In the genomic region with DNA sequence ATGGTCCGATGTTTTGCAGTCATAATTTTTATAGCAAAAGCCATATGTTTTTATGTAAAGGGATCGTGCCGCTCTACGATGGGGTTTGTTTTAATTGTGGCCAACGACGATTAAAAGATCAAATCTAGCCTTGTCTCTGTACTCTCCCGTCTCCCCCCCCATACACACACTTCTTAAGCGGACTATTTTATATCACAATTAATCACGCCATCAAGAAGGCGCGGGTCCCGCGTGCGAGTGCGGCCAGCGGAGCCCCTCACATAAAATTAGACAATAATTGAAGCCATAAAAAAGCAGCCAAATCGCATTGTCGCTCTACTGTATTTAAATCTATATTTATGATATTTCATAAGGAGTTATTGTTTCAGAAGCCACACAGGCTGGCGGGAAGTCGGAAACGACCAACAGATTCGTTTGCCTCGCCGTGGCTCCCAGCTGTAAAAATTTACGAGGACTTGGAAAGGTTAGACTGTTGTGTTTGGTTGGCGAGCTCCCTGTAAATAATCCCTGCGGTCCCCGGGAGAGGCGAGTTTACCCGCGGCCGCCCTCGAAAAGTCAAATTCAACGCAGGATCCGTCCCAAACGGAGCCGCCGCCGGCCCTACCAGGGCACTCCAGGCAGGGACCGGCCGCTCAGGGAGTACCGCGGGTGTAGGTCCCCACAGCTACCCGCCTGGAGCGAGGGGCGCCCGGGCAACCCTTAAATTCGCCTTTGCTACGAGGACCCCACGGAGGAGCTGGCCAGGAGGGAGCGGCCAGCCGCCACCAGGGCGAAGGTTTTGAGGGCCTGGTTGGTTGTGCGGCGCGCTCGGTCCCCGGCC, we compare ENCODE assay signal across 10 cellular contexts. TPM values are rescaled to one million over a fixed set of nuclear protein-coding genes. Genes with fewer than 3 reads are reported as not detected.
A peak's percentile ranks its signal among the peaks of the same experiment; 100 is the strongest.
DNase-seq lines count a peak whose midpoint lies in the region; ATAC-seq and TF ChIP-seq lines count a peak whose summit lies in the region.
"Had no signal": no experiment of that assay in that cellular context is flagged by ENCODE, and none has a peak within 500 bp of the region (broad histone marks: within the 10 kb centered on the region; RNA-seq: fewer than 3 reads in every experiment).

No MANE protein-coding gene starts in this region.

- no peaks in the 10 kb centered on the region for H3K36me3 ChIP-seq in upper lobe of right lung

- H3K27me3 Mint-ChIP-seq in activated naive CD8-positive, alpha-beta T cell treated with anti-CD3 and anti-CD28 coated beads for 36 hours: peaks cover 93% of the 10 kb centered on the region
- H3K27me3 Mint-ChIP-seq in memory B cell: peaks cover 18% of the 10 kb centered on the region

- no peak overlapping the region for H3K27ac ChIP-seq in upper lobe of right lung

- peaks cover 28% of the 10 kb centered on the region for H3K4me1 ChIP-seq in upper lobe of right lung

- H3K36me3 Mint-ChIP-seq in activated naive CD8-positive, alpha-beta T cell treated with anti-CD3 and anti-CD28 coated beads for 36 hours: no peaks in the 10 kb centered on the region
- H3K36me3 Mint-ChIP-seq in memory B cell: no peaks in the 10 kb centered on the region

- no peaks in the 10 kb centered on the region for H3K9me3 ChIP-seq in upper lobe of right lung

- ATAC-seq in memory B cell (ENCODE audit: low read depth): no peak
- ATAC-seq in upper lobe of right lung: no peak

- DNase-seq in activated T-cell treated with anti-CD3 and anti-CD28 coated beads, Interleukin-2, amount 50 U/mL, for 1 hour: peak; percentile 40
- DNase-seq in activated T-cell treated with anti-CD3 and anti-CD28 coated beads for 4 hours (no peak), memory B cell (ENCODE audit: low spot score in 2 of 2) (no peak), upper lobe of right lung (peak; percentile 63), kidney glomerular epithelial cell (lab: John Stamatoyannopoulos, UW) (no peak), DMS79 treated with DMSO at 0.1 percent for 48 hours (lab: John Stamatoyannopoulos, UW) (no peak), NCI-H2196 (lab: John Stamatoyannopoulos, UW; ENCODE audit: unreplicated experiment) (no peak)
- DNase-seq in activated naive CD8-positive, alpha-beta T cell treated with anti-CD3 and anti-CD28 coated beads for 36 hours: no peak
- DNase-seq: DND-41, NCI-H2171 treated with DMSO at 0.1 percent for 48 hours had no signal

- H3K9me3 Mint-ChIP-seq in activated naive CD8-positive, alpha-beta T cell treated with anti-CD3 and anti-CD28 coated beads for 36 hours: no peaks in the 10 kb centered on the region
- H3K9me3 Mint-ChIP-seq in memory B cell: peaks cover 2% of the 10 kb centered on the region

- H3K27ac Mint-ChIP-seq in activated naive CD8-positive, alpha-beta T cell treated with anti-CD3 and anti-CD28 coated beads for 36 hours: no peak overlapping the region
- peak overlapping the region; percentile 31 for H3K27ac Mint-ChIP-seq in memory B cell

- H3K4me3 ChIP-seq in upper lobe of right lung: peak overlapping the region; percentile 39

- intact Hi-C loops in upper lobe of right lung (cut with DNase I): loop anchor here (10.0 kb wide), 2 partner anchors 1271 to 1301 kb away; no protein-coding TSS in a partner anchor

- TF ChIP-seq CTCF in upper lobe of right lung (IDR thresholded peaks at IDR 0.05): no peak

- peak overlapping the region; percentile 66 for H3K4me3 Mint-ChIP-seq in activated naive CD8-positive, alpha-beta T cell treated with anti-CD3 and anti-CD28 coated beads for 36 hours
- no peak overlapping the region for H3K4me3 Mint-ChIP-seq in memory B cell

- peaks cover 24% of the 10 kb centered on the region for H3K4me1 Mint-ChIP-seq in activated naive CD8-positive, alpha-beta T cell treated with anti-CD3 and anti-CD28 coated beads for 36 hours
- H3K4me1 Mint-ChIP-seq in memory B cell: peaks cover 9% of the 10 kb centered on the region

- peaks cover 95% of the 10 kb centered on the region for H3K27me3 ChIP-seq in upper lobe of right lung

RNA-seq across cellular contexts. Expression of a gene that starts 0.5 kb away (rescaled TPM):
- total RNA-seq in activated naive CD8-positive, alpha-beta T cell treated with anti-CD3 and anti-CD28 coated beads for 36 hours: not detected
- 1.2 TPM for total RNA-seq in upper lobe of right lung

RNA-seq across cellular contexts. Expression of a gene that starts 8.3 kb away (rescaled TPM):
- not detected for total RNA-seq in activated naive CD8-positive, alpha-beta T cell treated with anti-CD3 and anti-CD28 coated beads for 36 hours
- total RNA-seq in upper lobe of right lung: 0.38 TPM

RNA-seq across cellular contexts. Expression of a gene that starts 9.4 kb away (rescaled TPM):
- total RNA-seq in activated naive CD8-positive, alpha-beta T cell treated with anti-CD3 and anti-CD28 coated beads for 36 hours: not detected
- 2.9 TPM for total RNA-seq in upper lobe of right lung

RNA-seq across cellular contexts. Expression of a gene that starts 13.5 kb away (rescaled TPM):
- total RNA-seq in activated naive CD8-positive, alpha-beta T cell treated with anti-CD3 and anti-CD28 coated beads for 36 hours: not detected
- 8.7 TPM for total RNA-seq in upper lobe of right lung

RNA-seq across cellular contexts. Expression of a gene that starts 18.3 kb away (rescaled TPM):
- not detected for total RNA-seq in activated naive CD8-positive, alpha-beta T cell treated with anti-CD3 and anti-CD28 coated beads for 36 hours
- 6.5 TPM for total RNA-seq in upper lobe of right lung

Comparison
In these comparisons a context has a peak if more than half of its experiments do, and no peak if none do; other contexts are left out.
1. DNase-seq: peak in activated T-cell treated with anti-CD3 and anti-CD28 coated beads, Interleukin-2, amount 50 U/mL, for 1 hour (single experiment) and upper lobe of right lung (single experiment); none in activated T-cell treated with anti-CD3 and anti-CD28 coated beads for 4 hours (single experiment), activated naive CD8-positive, alpha-beta T cell treated with anti-CD3 and anti-CD28 coated beads for 36 hours (single experiment), memory B cell (0 of 2), kidney glomerular epithelial cell (single experiment), DMS79 treated with DMSO at 0.1 percent for 48 hours (single experiment) and NCI-H2196 (single experiment).